Comparison of ENCODE assay signal across 10 cellular contexts in the genomic region with DNA sequence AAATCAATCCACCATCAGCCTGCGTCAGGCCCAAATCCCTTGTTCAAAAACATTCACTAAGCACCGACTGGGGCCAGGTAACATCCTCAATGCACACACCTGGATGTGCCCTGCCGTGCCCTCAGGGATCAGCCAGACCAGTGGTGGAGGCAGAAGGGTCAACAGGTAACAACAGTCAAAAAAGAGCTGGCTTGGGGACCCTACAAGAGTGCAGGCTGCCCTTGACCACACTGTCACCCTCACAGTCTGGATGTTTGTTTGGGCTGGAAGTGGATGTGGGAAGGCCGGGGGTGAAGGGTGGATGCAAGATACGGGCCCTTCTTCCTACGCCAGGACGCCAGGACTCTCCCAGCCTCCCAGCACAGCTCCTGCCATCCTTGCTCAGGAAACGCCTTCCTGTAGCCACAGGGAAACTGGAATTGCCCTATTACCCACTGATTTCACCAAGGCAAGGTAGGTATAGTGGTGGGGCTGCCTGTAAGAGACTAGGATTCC. TPM values are rescaled to one million over a fixed set of nuclear protein-coding genes. Genes with fewer than 3 reads are reported as not detected.
DNase-seq lines count a peak whose midpoint lies in the region; ATAC-seq and TF ChIP-seq lines count a peak whose summit lies in the region.
"Had no signal": no experiment of that assay in that cellular context is flagged by ENCODE, and none has a peak within 500 bp of the region (broad histone marks: within the 10 kb centered on the region; RNA-seq: fewer than 3 reads in every experiment).

No MANE protein-coding gene starts in this region.

- ATAC-seq in CD8-positive, alpha-beta T cell, result no peak
- no peak for ATAC-seq in T-helper 17 cell
- ATAC-seq in gastrocnemius medialis, result no peak
- ATAC-seq in GM21528 (IDR thresholded peaks at IDR 0.05; ENCODE audit: low FRiP score, unreplicated experiment), result no peak
- no peak for ATAC-seq in GM18861 (IDR thresholded peaks at IDR 0.05; ENCODE audit: unreplicated experiment)

- no peak overlapping the region for H3K27ac Mint-ChIP-seq in CD8-positive, alpha-beta T cell
- H3K27ac Mint-ChIP-seq in T-helper 17 cell, result no peak overlapping the region

- intact Hi-C loops in CD8-positive, alpha-beta T cell (cut with DNase I, micrococcal nuclease), result no loop called here
- intact Hi-C loops in gastrocnemius medialis (cut with DNase I; ENCODE audit: low total_unique reads), result loop anchor here (2.0 kb wide), 1 partner anchor 49 kb away; no protein-coding TSS in a partner anchor

- in situ Hi-C loops in gastrocnemius medialis (cut with MboI; ENCODE audit: low sequenced_read_pairs in 4 of 4), result no loop called here

- peaks cover 7% of the 10 kb centered on the region for H3K4me1 Mint-ChIP-seq in CD8-positive, alpha-beta T cell (ENCODE audit: low read depth)
- H3K4me1 Mint-ChIP-seq in T-helper 17 cell, result peaks cover 10% of the 10 kb centered on the region

- 80% methylated on average over 8 of the region's 8 CpGs for WGBS in hepatocyte (ENCODE audit: low lambda C conversion rate, missing lambda C conversion rate)

- peaks cover 35% of the 10 kb centered on the region for H4K20me1 ChIP-seq in hepatocyte (ENCODE audit: insufficient read depth, poor library complexity, severe bottlenecking)

- peak overlapping the region; percentile 96 for H3K4me2 ChIP-seq in hepatocyte

- no peak for TF ChIP-seq POLR2A in gastrocnemius medialis (IDR thresholded peaks at IDR 0.05)

- peaks cover 6% of the 10 kb centered on the region for H3K4me1 ChIP-seq in CD8-positive, alpha-beta T cell (ENCODE audit: insufficient read depth, low read length)
- peaks cover 62% of the 10 kb centered on the region for H3K4me1 ChIP-seq in hepatocyte (ENCODE audit: insufficient read depth)
- H3K4me1 ChIP-seq in gastrocnemius medialis, result peaks cover 55 to 73% of the 10 kb centered on the region in 2 donors

- no peak overlapping the region for H2AFZ ChIP-seq in hepatocyte

- peaks cover 4% of the 10 kb centered on the region for H3K27me3 ChIP-seq in CD8-positive, alpha-beta T cell (ENCODE audit: insufficient read depth, low read length)
- no peaks in the 10 kb centered on the region for H3K27me3 ChIP-seq in hepatocyte
- no peaks in the 10 kb centered on the region for H3K27me3 ChIP-seq in gastrocnemius medialis

- CTCF ChIA-PET in CD8-positive, alpha-beta T cell (lab: Charles Lee), result interaction anchor here (1.1 to 1.3 kb wide), 3 partner anchors 17 to 53 kb away, joined by 3 read pairs; no protein-coding TSS in a partner anchor

- H3K9me3 ChIP-seq in CD8-positive, alpha-beta T cell (ENCODE audit: low read length), result no peaks in the 10 kb centered on the region
- no peaks in the 10 kb centered on the region for H3K9me3 ChIP-seq in T-helper 17 cell (ENCODE audit: control insufficient read depth, low read length, poor library complexity, severe bottlenecking)
- H3K9me3 ChIP-seq in hepatocyte (ENCODE audit: low read depth), result no peaks in the 10 kb centered on the region
- H3K9me3 ChIP-seq in gastrocnemius medialis, result no peaks in the 10 kb centered on the region

- no peaks in the 10 kb centered on the region for H3K9me3 Mint-ChIP-seq in CD8-positive, alpha-beta T cell

- peak overlapping the region; percentile 43 for H3K4me3 Mint-ChIP-seq in CD8-positive, alpha-beta T cell
- H3K4me3 Mint-ChIP-seq in T-helper 17 cell, result peak overlapping the region; percentile 36

- H3K4me3 ChIP-seq in CD8-positive, alpha-beta T cell (ENCODE audit: low read depth, low read length), result no peak overlapping the region
- H3K4me3 ChIP-seq in hepatocyte (no peak overlapping the region), gastrocnemius medialis (peak overlapping the region; percentile 81 to 95 (median 90))

- POLR2A ChIA-PET in CD8-positive, alpha-beta T cell (lab: Charles Lee), result interaction anchor here (1.0 kb wide), 1 partner anchor 36 kb away, joined by 3 read pairs; no protein-coding TSS in a partner anchor

- no peak overlapping the region for H3K27ac ChIP-seq in CD8-positive, alpha-beta T cell (ENCODE audit: low read depth, low read length)
- peak overlapping the region; percentile 99 for H3K27ac ChIP-seq in hepatocyte
- H3K27ac ChIP-seq in gastrocnemius medialis, result peak overlapping the region; percentile 97 to 100 (median 100)

- no peak for DNase-seq in CD8-positive, alpha-beta T cell
- DNase-seq in T-helper 17 cell (no peak), hepatocyte (ENCODE audit: low spot score) (no peak), gastrocnemius medialis (no peak), NCI-H1092 treated with DMSO at 0.1 percent for 48 hours (lab: John Stamatoyannopoulos, UW) (no peak)
- no peak for DNase-seq in stimulated activated CD8-positive, alpha-beta memory T cell treated with anti-CD3 and anti-CD28 coated beads, Interleukin-4, amount 100 ng/mL, for 48 hours
- DNase-seq: GDM1, OCI-M1 had no signal

- H3K79me2 ChIP-seq in hepatocyte, result peaks cover 75% of the 10 kb centered on the region

- H3K36me3 ChIP-seq in CD8-positive, alpha-beta T cell (ENCODE audit: insufficient read depth, low read length), result no peaks in the 10 kb centered on the region
- no peaks in the 10 kb centered on the region for H3K36me3 ChIP-seq in hepatocyte (replicated peaks; ENCODE audit: insufficient read depth, low read depth)
- no peaks in the 10 kb centered on the region for H3K36me3 ChIP-seq in gastrocnemius medialis

- TF ChIP-seq CTCF in CD8-positive, alpha-beta T cell (IDR thresholded peaks at IDR 0.05), result no peak
- no peak for TF ChIP-seq CTCF in hepatocyte (IDR thresholded peaks at IDR 0.05; ENCODE audit: poor library complexity)
- no peak for TF ChIP-seq CTCF in gastrocnemius medialis (IDR thresholded peaks at IDR 0.05 in 4 of 5, conservative IDR thresholded peaks at IDR 0.05 in 1 of 5)

- no peaks in the 10 kb centered on the region for H3K9me2 ChIP-seq in hepatocyte (replicated peaks; ENCODE audit: insufficient read depth)

- peaks cover 6% of the 10 kb centered on the region for H3K27me3 Mint-ChIP-seq in CD8-positive, alpha-beta T cell (ENCODE audit: low read depth)
- peaks cover 15% of the 10 kb centered on the region for H3K27me3 Mint-ChIP-seq in T-helper 17 cell

- no peaks in the 10 kb centered on the region for H3K36me3 Mint-ChIP-seq in CD8-positive, alpha-beta T cell
- no peaks in the 10 kb centered on the region for H3K36me3 Mint-ChIP-seq in T-helper 17 cell (ENCODE audit: low read depth)

RNA-seq across cellular contexts. Expression of gene BIN1, which starts 2.7 kb away (rescaled TPM):
- 10 to 100 TPM; 92.1 to 92.4 TPM for total RNA-seq in CD8-positive, alpha-beta T cell
- total RNA-seq in T-helper 17 cell (100 to 1,000 TPM; 132 to 133 TPM), hepatocyte (107 and 109 TPM in 2 replicates), gastrocnemius medialis (1,000 to 10,000 TPM; 1,150 to 2,167 (median 1,736) TPM)
- polyA plus RNA-seq in hepatocyte, result 113 and 122 TPM in 2 replicates

Comparison
In these comparisons a context has a peak if more than half of its experiments do, and no peak if none do; other contexts are left out.
1. H3K4me3 ChIP-seq: peak in gastrocnemius medialis (4 of 4); none in CD8-positive, alpha-beta T cell (single experiment) and hepatocyte (single experiment).
2. RNA of gene BIN1, which starts 2.7 kb away (total RNA-seq): 1,150 to 2,167 TPM in gastrocnemius medialis; 132 to 133 TPM in T-helper 17 cell, 107 to 109 TPM in hepatocyte and 92.1 to 92.4 TPM in CD8-positive, alpha-beta T cell; every median in the first group is over 4 times any median in the second.